In the genomic region with DNA sequence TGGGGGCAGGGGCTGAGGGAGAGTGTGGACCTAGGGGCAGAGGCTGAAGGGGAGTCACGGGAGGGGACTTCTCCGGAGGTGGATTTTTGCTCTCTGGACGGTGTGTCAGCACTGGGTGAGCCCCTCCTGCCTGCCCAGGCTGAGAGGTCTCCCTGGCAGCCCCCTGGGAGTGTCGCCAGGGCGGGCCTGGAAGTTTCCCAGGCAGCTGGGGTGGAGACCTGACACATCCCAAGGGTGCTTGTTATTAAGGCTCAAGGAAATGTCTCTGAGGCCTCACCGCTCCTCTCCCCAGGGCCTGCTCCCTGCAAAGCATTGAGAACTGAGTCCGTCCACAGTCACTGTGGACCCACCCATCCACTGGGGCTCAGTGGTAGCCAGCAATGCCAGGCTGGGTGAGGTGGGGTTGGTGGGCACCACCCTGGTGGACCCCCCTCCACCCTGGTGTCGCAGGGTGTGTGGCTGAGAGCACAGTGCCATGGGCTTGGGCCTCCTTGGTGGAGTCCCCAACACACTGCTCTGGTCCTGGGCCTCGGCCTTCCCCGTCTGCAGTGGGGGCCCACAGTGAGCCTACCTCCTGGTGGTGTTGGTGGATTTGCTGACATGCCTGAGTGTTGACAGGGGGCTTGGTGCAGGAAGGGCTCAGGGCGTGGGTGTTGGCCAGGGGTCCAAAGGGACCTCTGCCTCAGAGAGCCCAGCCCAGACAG, we compare ENCODE assay signal across 1 cellular context.
TF ChIP-seq lines count a peak whose summit lies in the region.

No MANE protein-coding gene starts in this region.

TF ChIP-seq in HepG2, 621 proteins besides CTCF, POLR2A, EP300 and RAD21 (continued from another document):
- TF ChIP-seq, protein P1, sequence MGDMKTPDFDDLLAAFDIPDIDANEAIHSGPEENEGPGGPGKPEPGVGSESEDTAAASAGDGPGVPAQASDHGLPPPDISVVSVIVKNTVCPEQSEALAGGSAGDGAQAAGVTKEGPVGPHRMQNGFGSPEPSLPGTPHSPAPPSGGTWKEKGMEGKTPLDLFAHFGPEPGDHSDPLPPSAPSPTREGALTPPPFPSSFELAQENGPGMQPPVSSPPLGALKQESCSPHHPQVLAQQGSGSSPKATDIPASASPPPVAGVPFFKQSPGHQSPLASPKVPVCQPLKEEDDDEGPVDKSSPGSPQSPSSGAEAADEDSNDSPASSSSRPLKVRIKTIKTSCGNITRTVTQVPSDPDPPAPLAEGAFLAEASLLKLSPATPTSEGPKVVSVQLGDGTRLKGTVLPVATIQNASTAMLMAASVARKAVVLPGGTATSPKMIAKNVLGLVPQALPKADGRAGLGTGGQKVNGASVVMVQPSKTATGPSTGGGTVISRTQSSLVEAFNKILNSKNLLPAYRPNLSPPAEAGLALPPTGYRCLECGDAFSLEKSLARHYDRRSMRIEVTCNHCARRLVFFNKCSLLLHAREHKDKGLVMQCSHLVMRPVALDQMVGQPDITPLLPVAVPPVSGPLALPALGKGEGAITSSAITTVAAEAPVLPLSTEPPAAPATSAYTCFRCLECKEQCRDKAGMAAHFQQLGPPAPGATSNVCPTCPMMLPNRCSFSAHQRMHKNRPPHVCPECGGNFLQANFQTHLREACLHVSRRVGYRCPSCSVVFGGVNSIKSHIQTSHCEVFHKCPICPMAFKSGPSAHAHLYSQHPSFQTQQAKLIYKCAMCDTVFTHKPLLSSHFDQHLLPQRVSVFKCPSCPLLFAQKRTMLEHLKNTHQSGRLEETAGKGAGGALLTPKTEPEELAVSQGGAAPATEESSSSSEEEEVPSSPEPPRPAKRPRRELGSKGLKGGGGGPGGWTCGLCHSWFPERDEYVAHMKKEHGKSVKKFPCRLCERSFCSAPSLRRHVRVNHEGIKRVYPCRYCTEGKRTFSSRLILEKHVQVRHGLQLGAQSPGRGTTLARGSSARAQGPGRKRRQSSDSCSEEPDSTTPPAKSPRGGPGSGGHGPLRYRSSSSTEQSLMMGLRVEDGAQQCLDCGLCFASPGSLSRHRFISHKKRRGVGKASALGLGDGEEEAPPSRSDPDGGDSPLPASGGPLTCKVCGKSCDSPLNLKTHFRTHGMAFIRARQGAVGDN (CRISPR knock-in tag; IDR thresholded peaks at IDR 0.05) = 0 out of 2 replicates have a peak, but pooled peaks have one; percentile 3
- TF ChIP-seq PPARG (CRISPR knock-in tag; conservative IDR thresholded peaks at IDR 0.05) (no peak), HNF4G (IDR thresholded peaks at IDR 0.05; ENCODE audit: borderline replicate concordance, low read depth, low read length) (no peak), HNF4G (CRISPR knock-in tag; IDR thresholded peaks at IDR 0.05; ENCODE audit: borderline replicate concordance, low read depth) (no peak), KDM2A (CRISPR knock-in tag; IDR thresholded peaks at IDR 0.05; ENCODE audit: borderline replicate concordance, low read depth) (no peak), RBM22 (optimal IDR thresholded peaks at IDR 0.05; ENCODE audit: low read length) (no peak), KLF16 (CRISPR knock-in tag; IDR thresholded peaks at IDR 0.05) (no peak), ZBTB26 (CRISPR knock-in tag; IDR thresholded peaks at IDR 0.05; ENCODE audit: borderline replicate concordance) (no peak)
